9 cellular contexts compared by ENCODE assay signal in genomic region chr6:116572162-116572561, GRCh38. TPM values are rescaled to one million over a fixed set of nuclear protein-coding genes. Genes with fewer than 3 reads are reported as not detected.
DNase-seq lines count a peak whose midpoint lies in the region; ATAC-seq and TF ChIP-seq lines count a peak whose summit lies in the region.
"Had no signal": no experiment of that assay in that cellular context is flagged by ENCODE, and none has a peak within 500 bp of the region (broad histone marks: within the 10 kb centered on the region; RNA-seq: fewer than 3 reads in every experiment).

No MANE protein-coding gene starts in this region.

- ATAC-seq in HG02623 (IDR thresholded peaks at IDR 0.05; ENCODE audit: unreplicated experiment) = no peak
- ATAC-seq in HG03025 (IDR thresholded peaks at IDR 0.05; ENCODE audit: low FRiP score, unreplicated experiment) = no peak

- peak overlapping the region; percentile 46 for H2AFZ ChIP-seq in neuron (ENCODE audit: low read depth, low read length)

- TF ChIP-seq CTCF in fibroblast of villous mesenchyme (IDR thresholded peaks at IDR 0.05; ENCODE audit: insufficient read depth, low read depth, low read length) = no peak

- H3K9me3 ChIP-seq in HUES48 (ENCODE audit: control insufficient read depth, insufficient read depth, low read length) (no peaks in the 10 kb centered on the region), neuron (ENCODE audit: low read length) (no peaks in the 10 kb centered on the region)

- no peaks in the 10 kb centered on the region for H3K27me3 ChIP-seq in HUES48 (ENCODE audit: control insufficient read depth, insufficient read depth, low read length)
- no peaks in the 10 kb centered on the region for H3K27me3 ChIP-seq in neuron (ENCODE audit: insufficient read depth, low read length)

- peaks cover 23% of the 10 kb centered on the region for H3K36me3 ChIP-seq in HUES48 (ENCODE audit: control insufficient read depth, insufficient read depth, low read length)
- H3K36me3 ChIP-seq in neuron (ENCODE audit: insufficient read depth, low read length) = peaks cover 24% of the 10 kb centered on the region

- H3K27ac ChIP-seq in HUES48 (ENCODE audit: low read depth, low read length) = peak overlapping the region; percentile 93

- H3K4me1 ChIP-seq in HUES48 (ENCODE audit: control insufficient read depth, insufficient read depth, low read length) (peaks cover 10% of the 10 kb centered on the region), neuron (ENCODE audit: insufficient read depth, low read length) (peaks cover 18% of the 10 kb centered on the region)

- H3K4me3 ChIP-seq in HUES48 (ENCODE audit: low read depth, low read length) = peak overlapping the region; percentile 80
- H3K4me3 ChIP-seq in fibroblast of villous mesenchyme (ENCODE audit: low read depth, low read length) = peak overlapping the region; percentile 94
- H3K4me3 ChIP-seq in neuron (ENCODE audit: low read length) = peak overlapping the region; percentile 95

- DNase-seq in D341Med (ENCODE audit: low spot score) (peak; percentile 41), UCSD-AML1 (lab: John Stamatoyannopoulos, UW; ENCODE audit: unreplicated experiment) (peak; percentile 11), fibroblast of villous mesenchyme (ENCODE audit: low read depth) (peak; percentile 67), DMS79 (lab: John Stamatoyannopoulos, UW) (no peak)

- H3K9ac ChIP-seq in HUES48 (ENCODE audit: low read depth, low read length) = peak overlapping the region; percentile 75

RNA-seq across cellular contexts. Expression of gene RWDD1, which starts 0.9 kb away (rescaled TPM):
- 31.9 and 45.3 TPM in 2 replicates for total RNA-seq in fibroblast of villous mesenchyme

RNA-seq across cellular contexts. Expression of gene CALHM4, which starts 18.6 kb away (rescaled TPM):
- not detected in 2 replicates for total RNA-seq in fibroblast of villous mesenchyme
- total RNA-seq: T-helper 2 cell treated with Interferon-gamma antibody and Interleukin-4, amounts not matched to agents 100 ng/mL and 5 ng/mL, for 36 hours had no signal

RNA-seq across cellular contexts. Expression of gene TRAPPC3L, which starts 26.7 kb away (rescaled TPM):
- under 0.01 TPM in 1 of 2 replicates, not detected in the other for total RNA-seq in fibroblast of villous mesenchyme
- total RNA-seq: T-helper 2 cell treated with Interferon-gamma antibody and Interleukin-4, amounts not matched to agents 100 ng/mL and 5 ng/mL, for 36 hours had no signal

RNA-seq across cellular contexts. Expression of gene RSPH4A, which starts 44.1 kb away (rescaled TPM):
- under 0.01 and 0.32 TPM in 2 replicates for total RNA-seq in fibroblast of villous mesenchyme
